23 cellular contexts compared by ENCODE assay signal in the genomic region with DNA sequence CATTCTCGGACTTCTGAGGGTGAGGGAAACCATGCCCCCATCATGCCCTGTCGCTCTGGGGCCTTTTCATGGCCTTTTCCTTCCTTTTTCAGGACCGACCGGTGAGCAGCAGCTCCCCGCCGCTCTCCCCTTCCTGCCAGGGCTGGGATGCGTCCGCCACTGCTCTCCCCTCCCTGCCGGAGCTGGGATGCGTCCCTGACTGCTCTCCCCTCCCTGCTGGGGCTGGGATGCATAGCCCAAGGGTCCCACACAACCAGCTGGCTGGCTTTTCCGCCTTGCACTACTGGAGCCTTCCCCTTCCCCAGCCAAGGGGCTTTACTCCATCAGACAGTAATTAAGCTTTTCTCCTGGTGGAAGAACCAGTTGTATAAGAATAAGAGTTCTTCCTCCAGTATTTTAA.
A peak's percentile ranks its signal among the peaks of the same experiment; 100 is the strongest.
DNase-seq lines count a peak whose midpoint lies in the region; ATAC-seq and TF ChIP-seq lines count a peak whose summit lies in the region.
"Had no signal": no experiment of that assay in that cellular context is flagged by ENCODE, and none has a peak within 500 bp of the region (broad histone marks: within the 10 kb centered on the region; RNA-seq: fewer than 3 reads in every experiment).

No MANE protein-coding gene starts in this region.

- H3K18ac ChIP-seq in mesendoderm (ENCODE audit: low read length): no peak overlapping the region

- peaks cover 14% of the 10 kb centered on the region for H3K4me1 ChIP-seq in ES-I3 (ENCODE audit: insufficient read depth, low read length)
- peaks cover 11% of the 10 kb centered on the region for H3K4me1 ChIP-seq in NT2/D1 (ENCODE audit: insufficient read depth, insufficient read length)
- no peaks in the 10 kb centered on the region for H3K4me1 ChIP-seq in mesendoderm (ENCODE audit: control insufficient read depth, low read depth, low read length)
- H3K4me1 ChIP-seq: SJCRH30 had no signal

- peak overlapping the region; percentile 29; the same call in 1 of the 2 replicates for H3K9ac ChIP-seq in ES-I3 (ENCODE audit: low read depth, low read length)
- H3K9ac ChIP-seq in NT2/D1 (ENCODE audit: insufficient read length, low read depth): peak overlapping the region; percentile 58
- H3K9ac ChIP-seq in mesendoderm (ENCODE audit: low read length): no peak overlapping the region
- H3K9ac ChIP-seq: KMS-11 had no signal

- no peak overlapping the region for H4K5ac ChIP-seq in mesendoderm (ENCODE audit: low read length)

- H2BK5ac ChIP-seq in mesendoderm (ENCODE audit: low read length): no peak overlapping the region

- H3K27ac ChIP-seq in mesendoderm (ENCODE audit: low read depth, low read length): no peak overlapping the region
- H3K27ac ChIP-seq: KMS-11, SJCRH30 had no signal

- H3K56ac ChIP-seq in mesendoderm (ENCODE audit: low read length): peak overlapping the region; percentile 4

- no peaks in the 10 kb centered on the region for H3K27me3 ChIP-seq in NT2/D1 (ENCODE audit: insufficient read depth, insufficient read length)
- no peaks in the 10 kb centered on the region for H3K27me3 ChIP-seq in mesendoderm (ENCODE audit: insufficient read depth, low read length, poor library complexity)

- WGBS in mesendoderm (ENCODE audit: extremely low coverage, insufficient coverage, low lambda C conversion rate): no CpG with 5 or more reads among the region's 11 CpGs

- no peak overlapping the region for H2BK15ac ChIP-seq in mesendoderm (replicated peaks; ENCODE audit: low read depth)

- no peak overlapping the region for H2BK120ac ChIP-seq in mesendoderm (ENCODE audit: low read depth, low read length)

- no peaks in the 10 kb centered on the region for H3K79me2 ChIP-seq in mesendoderm (ENCODE audit: control insufficient read depth, insufficient read depth, low read length)

- H3K9me3 Mint-ChIP-seq in glutamatergic neuron (ENCODE audit: unreplicated experiment): peaks cover 4% of the 10 kb centered on the region

- H3K27me3 Mint-ChIP-seq in glutamatergic neuron (ENCODE audit: unreplicated experiment): peaks cover 4% of the 10 kb centered on the region
- H3K27me3 Mint-ChIP-seq: IgD-negative memory B cell had no signal

- H2AK5ac ChIP-seq in mesendoderm (ENCODE audit: low read length): no peak overlapping the region

- H3K4ac ChIP-seq in mesendoderm (ENCODE audit: low read depth, low read length): no peak overlapping the region

- H3K36me3 ChIP-seq in ES-I3 (ENCODE audit: insufficient read depth, low read length): no peaks in the 10 kb centered on the region
- no peaks in the 10 kb centered on the region for H3K36me3 ChIP-seq in NT2/D1 (ENCODE audit: insufficient read depth, insufficient read length, low read length)
- no peaks in the 10 kb centered on the region for H3K36me3 ChIP-seq in mesendoderm (ENCODE audit: control insufficient read depth, insufficient read depth, low read length)
- H3K36me3 ChIP-seq: SJCRH30 had no signal

- no peak overlapping the region for H3K4me2 ChIP-seq in mesendoderm (ENCODE audit: low read length)
- H3K4me2 ChIP-seq: KMS-11 had no signal

- H3K4me1 Mint-ChIP-seq in glutamatergic neuron (ENCODE audit: low read depth, unreplicated experiment): peaks cover 5% of the 10 kb centered on the region

- peak overlapping the region; percentile 9 for H3K27ac Mint-ChIP-seq in glutamatergic neuron (ENCODE audit: unreplicated experiment)
- H3K27ac Mint-ChIP-seq: IgD-negative memory B cell had no signal

- H3K36me3 Mint-ChIP-seq in glutamatergic neuron (ENCODE audit: unreplicated experiment): peaks cover 12% of the 10 kb centered on the region
- H3K36me3 Mint-ChIP-seq: IgD-negative memory B cell had no signal

- peak overlapping the region; percentile 5 for H3K4me3 Mint-ChIP-seq in glutamatergic neuron (ENCODE audit: unreplicated experiment)
- H3K4me3 Mint-ChIP-seq: IgD-negative memory B cell had no signal

- H3K4me3 ChIP-seq in NT2/D1 (ENCODE audit: insufficient read length, low read depth) (peak overlapping the region; percentile 42), mesendoderm (ENCODE audit: low read length) (no peak overlapping the region)
- H3K4me3 ChIP-seq: SJCRH30 had no signal

- H3K23ac ChIP-seq in mesendoderm (ENCODE audit: low read length): no peak overlapping the region

- H3K9me3 ChIP-seq in ES-I3 (ENCODE audit: control insufficient read depth, insufficient read depth, low read length): peaks cover 8% of the 10 kb centered on the region
- peaks cover 25% of the 10 kb centered on the region for H3K9me3 ChIP-seq in NT2/D1 (ENCODE audit: insufficient read depth, low read length)
- H3K9me3 ChIP-seq: SJCRH30 had no signal

- no peaks in the 10 kb centered on the region for H3K79me1 ChIP-seq in mesendoderm (ENCODE audit: low read length)

- no peak overlapping the region for H4K8ac ChIP-seq in mesendoderm (ENCODE audit: low read depth, low read length)

- ATAC-seq in HG02798 (IDR thresholded peaks at IDR 0.05; ENCODE audit: poor library complexity, unreplicated experiment): no peak
- ATAC-seq: PC-3, Right ventricle myocardium inferior, SK-N-SH treated with all-trans-retinoic acid at 6 μM for 48 hours had no signal

- no peak for TF ChIP-seq CTCF in glutamatergic neuron (IDR thresholded peaks at IDR 0.05; ENCODE audit: partially characterized antibody, unreplicated experiment)

- DNase-seq in NT2/D1 (ENCODE audit: low read depth, low spot score) (no peak), glutamatergic neuron (no peak), mesendoderm (peak; percentile 28), NCI-H1417 (lab: John Stamatoyannopoulos, UW) (no peak), DMS79 (lab: John Stamatoyannopoulos, UW) (no peak), NCI-H2029 treated with DMSO at 0.1 percent for 48 hours (lab: John Stamatoyannopoulos, UW) (no peak)
- DNase-seq: 8988T, DMS153, MM.1S, NCI-H1436 treated with DMSO at 0.1 percent for 48 hours, NCI-H187 treated with DMSO at 0.1 percent for 48 hours, NCI-H2107, NCI-H446, NCI-H524 treated with DMSO at 0.1 percent for 48 hours, NCI-H774, PC-3, SJCRH30 had no signal
